ENCODE assay signal across 9 cellular contexts in the genomic region with DNA sequence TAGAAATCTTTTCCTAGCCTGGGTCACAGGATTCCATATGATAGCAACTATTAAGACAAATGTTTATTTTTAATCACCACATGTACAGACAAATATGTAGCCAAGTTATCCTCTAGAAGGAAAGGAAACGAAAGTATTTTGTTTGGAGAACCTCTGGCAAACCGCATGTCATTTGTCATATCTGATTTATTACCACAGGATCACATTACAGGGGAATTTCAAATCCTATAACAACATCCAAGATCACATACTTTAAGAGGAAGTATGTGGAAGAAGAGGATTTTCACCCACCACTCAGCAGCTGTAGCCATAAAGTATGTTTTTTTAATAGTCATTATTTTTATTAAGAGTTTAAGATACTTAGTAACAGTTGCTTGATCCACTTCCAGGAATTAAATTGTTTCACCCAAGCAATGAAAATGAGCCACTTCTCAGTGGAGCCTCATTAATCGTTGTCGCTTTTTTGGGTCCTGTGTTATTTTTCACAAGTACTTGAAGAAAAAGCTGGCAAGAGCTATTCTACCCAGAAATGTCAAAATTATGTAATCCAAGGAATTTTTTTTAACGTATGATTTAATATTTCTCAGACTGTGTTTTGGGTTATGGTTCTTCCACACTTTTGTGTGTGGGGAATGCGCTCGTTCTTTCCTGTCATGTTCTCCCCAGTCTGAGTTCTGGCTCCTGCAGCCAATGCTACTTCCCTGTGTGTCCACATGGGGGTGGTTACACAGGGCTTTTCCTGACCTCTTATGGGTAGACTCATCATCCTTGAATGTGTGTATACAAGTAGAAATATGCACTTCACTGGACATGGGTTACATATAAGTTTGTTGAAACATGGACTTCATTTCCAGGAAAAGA. TPM values are rescaled to one million over a fixed set of nuclear protein-coding genes. Genes with fewer than 3 reads are reported as not detected.
DNase-seq lines count a peak whose midpoint lies in the region; ATAC-seq and TF ChIP-seq lines count a peak whose summit lies in the region.
"Had no signal": no experiment of that assay in that cellular context is flagged by ENCODE, and none has a peak within 500 bp of the region (broad histone marks: within the 10 kb centered on the region; RNA-seq: fewer than 3 reads in every experiment).

No MANE protein-coding gene starts in this region.

- H3K9me2 ChIP-seq in SK-N-SH: no peaks in the 10 kb centered on the region

- no peaks in the 10 kb centered on the region for H3K9me3 ChIP-seq in SK-N-SH
- H3K9me3 ChIP-seq in smooth muscle cell (replicated peaks; ENCODE audit: low read depth): no peaks in the 10 kb centered on the region

- TF ChIP-seq RAD21 in SK-N-SH (IDR thresholded peaks at IDR 0.05; ENCODE audit: low read length): peak; percentile 68

- peak; percentile 66 for TF ChIP-seq CTCF in SK-N-SH (IDR thresholded peaks at IDR 0.05)
- peak; percentile 46 for TF ChIP-seq CTCF in smooth muscle cell (IDR thresholded peaks at IDR 0.05; ENCODE audit: borderline replicate concordance, insufficient read depth, poor library complexity, severe bottlenecking)

- H3K27ac ChIP-seq in SK-N-SH (ENCODE audit: low read depth in 2 of 2, low read length in 1 of 2) (peak overlapping the region; percentile 64 to 71; a peak in 3 of 4 replicates), smooth muscle cell (ENCODE audit: low read depth) (peak overlapping the region; percentile 25)

- H2AFZ ChIP-seq in SK-N-SH (ENCODE audit: low read depth) (no peak overlapping the region), smooth muscle cell (ENCODE audit: low read depth) (no peak overlapping the region)

- CTCF ChIA-PET in SK-N-SH (lab: Yijun Ruan, JAX): interaction anchor here (0.6 to 4.8 kb wide), 19 partner anchors 9 to 377 kb away, joined by 3 to 22 read pairs (median 4); no protein-coding TSS in a partner anchor

- in situ Hi-C loops in KBM-7 (cut with MboI; ENCODE audit: low pct_unique_long_range_greater_than_20kb, low sequenced_read_pairs): no loop called here

- peak; percentile 46 for DNase-seq in DMS 273 (lab: John Stamatoyannopoulos, UW; ENCODE audit: unreplicated experiment)
- no peak for DNase-seq in DMS 273 treated with DMSO at 0.1 percent for 48 hours (lab: John Stamatoyannopoulos, UW)
- peak; percentile 62 for DNase-seq in SK-N-SH
- DNase-seq in head of caudate nucleus: peak in 29 of 42 donors; percentile 17 to 78 (median 57)
- no peak for DNase-seq in smooth muscle cell (lab: John Stamatoyannopoulos, UW; ENCODE audit: unreplicated experiment)
- DNase-seq in KBM-7: no peak
- DNase-seq in activated T-cell treated with anti-CD3 and anti-CD28 coated beads, Interleukin-2, amount 50 U/mL, for 48 hours: no peak
- DNase-seq: stimulated activated naive B cell treated with anti-CD40 and anti-IgM and Interleukin-4, amounts not matched to agents 10 μg/mL and 1 μg/mL and 100 μg/mL, for 72 hours had no signal

- POLR2A ChIA-PET in SK-N-SH (lab: Yijun Ruan, JAX): interaction anchor here (0.7 kb wide), 1 partner anchor 114 kb away, joined by 3 read pairs; no protein-coding TSS in a partner anchor

- H3K27me3 ChIP-seq in SK-N-SH (ENCODE audit: insufficient read depth) (no peaks in the 10 kb centered on the region), smooth muscle cell (ENCODE audit: low read depth) (no peaks in the 10 kb centered on the region)

- 65% methylated on average over 7 of the region's 7 CpGs for WGBS in SK-N-SH (ENCODE audit: low lambda C conversion rate)
- 59% methylated on average over 7 of the region's 7 CpGs for WGBS in smooth muscle cell (ENCODE audit: low lambda C conversion rate)

- ATAC-seq in HG02798 (IDR thresholded peaks at IDR 0.05; ENCODE audit: poor library complexity, unreplicated experiment): no peak
- ATAC-seq: stimulated activated naive B cell treated with anti-CD40 and anti-IgM and Interleukin-4, amounts not matched to agents 10 μg/mL and 1 μg/mL and 100 μg/mL, for 72 hours had no signal

- peaks cover 9 to 30% of the 10 kb centered on the region in 2 experiments for H3K36me3 ChIP-seq in SK-N-SH (replicated peaks in 1 of 2; ENCODE audit: control insufficient read depth in 1 of 2, insufficient read depth in 2 of 2, low read length in 1 of 2)
- H3K36me3 ChIP-seq in smooth muscle cell (ENCODE audit: low read depth): no peaks in the 10 kb centered on the region

- intact Hi-C loops in head of caudate nucleus (cut with DNase I): no loop called here

- peaks cover 39% of the 10 kb centered on the region for H3F3A ChIP-seq in SK-N-SH (replicated peaks; ENCODE audit: insufficient read depth)
- H3F3A ChIP-seq in smooth muscle cell (ENCODE audit: low read depth): peaks cover 27% of the 10 kb centered on the region

- H4K20me1 ChIP-seq in SK-N-SH (ENCODE audit: insufficient read depth) (peaks cover 4% of the 10 kb centered on the region; the same call in 1 of the 2 replicates), smooth muscle cell (ENCODE audit: low read depth) (no peaks in the 10 kb centered on the region)

- H3K4me3 ChIP-seq in SK-N-SH (ENCODE audit: low read depth in 2 of 2, low read length in 1 of 2): peak overlapping the region in 1 of 2 experiments; percentile 17; a peak in 1 of 4 replicates
- no peak overlapping the region for H3K4me3 ChIP-seq in smooth muscle cell

- peak overlapping the region; percentile 43; the same call in 1 of the 2 replicates for H3K4me2 ChIP-seq in SK-N-SH
- peak overlapping the region; percentile 18 for H3K4me2 ChIP-seq in smooth muscle cell

- H3K9ac ChIP-seq in SK-N-SH (no peak overlapping the region), smooth muscle cell (ENCODE audit: low read depth) (no peak overlapping the region)

- peak in 1 of 2 experiments; percentile 73; a peak in 1 of 4 replicates for TF ChIP-seq EP300 in SK-N-SH (IDR thresholded peaks at IDR 0.05; ENCODE audit: borderline replicate concordance in 1 of 2, low read depth in 1 of 2, low read length in 1 of 2)

- peaks cover 29 to 42% of the 10 kb centered on the region in 2 experiments for H3K4me1 ChIP-seq in SK-N-SH (ENCODE audit: control insufficient read depth in 1 of 2, insufficient read depth in 2 of 2, low read depth in 1 of 2, low read length in 1 of 2)
- peaks cover 18% of the 10 kb centered on the region for H3K4me1 ChIP-seq in smooth muscle cell (ENCODE audit: low read depth)

- no peaks in the 10 kb centered on the region for H3K79me2 ChIP-seq in SK-N-SH (ENCODE audit: insufficient read depth)
- H3K79me2 ChIP-seq in smooth muscle cell (ENCODE audit: low read depth): no peaks in the 10 kb centered on the region

TF ChIP-seq in SK-N-SH, 30 proteins besides CTCF, POLR2A, EP300 and RAD21 (continues in another document):
- TF ChIP-seq NRF1 (IDR thresholded peaks at IDR 0.05; ENCODE audit: low read depth, low read length) (no peak), RCOR1 (IDR thresholded peaks at IDR 0.05; ENCODE audit: low read length) (no peak), POLR2AphosphoS5 (IDR thresholded peaks at IDR 0.05; ENCODE audit: low read depth, low read length) (peak; percentile 42; the same call in 1 of the 2 replicates), MEF2A (IDR thresholded peaks at IDR 0.05; ENCODE audit: borderline replicate concordance, low read depth) (0 out of 2 replicates have a peak, but pooled peaks have one; percentile 48), GABPA (IDR thresholded peaks at IDR 0.05; ENCODE audit: low read depth) (no peak), CHD2 (IDR thresholded peaks at IDR 0.05; ENCODE audit: low read length, partially characterized antibody) (no peak), TCF12 (IDR thresholded peaks at IDR 0.05) (peak; percentile 86), NFIC (IDR thresholded peaks at IDR 0.05; ENCODE audit: borderline replicate concordance) (peak; percentile 76), TEAD4 (IDR thresholded peaks at IDR 0.05; ENCODE audit: borderline replicate concordance, insufficient read depth) (0 out of 2 replicates have a peak, but pooled peaks have one; percentile 54), FOXJ3 (CRISPR knock-in tag; IDR thresholded peaks at IDR 0.05) (no peak), RFX5 (IDR thresholded peaks at IDR 0.05; ENCODE audit: low read length) (no peak), GATA2 (CRISPR knock-in tag; IDR thresholded peaks at IDR 0.05) (no peak), ELF1 (IDR thresholded peaks at IDR 0.05) (no peak)
- TF ChIP-seq, protein P1, sequence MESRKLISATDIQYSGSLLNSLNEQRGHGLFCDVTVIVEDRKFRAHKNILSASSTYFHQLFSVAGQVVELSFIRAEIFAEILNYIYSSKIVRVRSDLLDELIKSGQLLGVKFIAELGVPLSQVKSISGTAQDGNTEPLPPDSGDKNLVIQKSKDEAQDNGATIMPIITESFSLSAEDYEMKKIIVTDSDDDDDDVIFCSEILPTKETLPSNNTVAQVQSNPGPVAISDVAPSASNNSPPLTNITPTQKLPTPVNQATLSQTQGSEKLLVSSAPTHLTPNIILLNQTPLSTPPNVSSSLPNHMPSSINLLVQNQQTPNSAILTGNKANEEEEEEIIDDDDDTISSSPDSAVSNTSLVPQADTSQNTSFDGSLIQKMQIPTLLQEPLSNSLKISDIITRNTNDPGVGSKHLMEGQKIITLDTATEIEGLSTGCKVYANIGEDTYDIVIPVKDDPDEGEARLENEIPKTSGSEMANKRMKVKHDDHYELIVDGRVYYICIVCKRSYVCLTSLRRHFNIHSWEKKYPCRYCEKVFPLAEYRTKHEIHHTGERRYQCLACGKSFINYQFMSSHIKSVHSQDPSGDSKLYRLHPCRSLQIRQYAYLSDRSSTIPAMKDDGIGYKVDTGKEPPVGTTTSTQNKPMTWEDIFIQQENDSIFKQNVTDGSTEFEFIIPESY (IDR thresholded peaks at IDR 0.05; ENCODE audit: borderline replicate concordance, low read depth): peak; percentile 49; the same call in 1 of the 2 replicates
- TF ChIP-seq, protein P2, sequence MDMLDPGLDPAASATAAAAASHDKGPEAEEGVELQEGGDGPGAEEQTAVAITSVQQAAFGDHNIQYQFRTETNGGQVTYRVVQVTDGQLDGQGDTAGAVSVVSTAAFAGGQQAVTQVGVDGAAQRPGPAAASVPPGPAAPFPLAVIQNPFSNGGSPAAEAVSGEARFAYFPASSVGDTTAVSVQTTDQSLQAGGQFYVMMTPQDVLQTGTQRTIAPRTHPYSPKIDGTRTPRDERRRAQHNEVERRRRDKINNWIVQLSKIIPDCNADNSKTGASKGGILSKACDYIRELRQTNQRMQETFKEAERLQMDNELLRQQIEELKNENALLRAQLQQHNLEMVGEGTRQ (IDR thresholded peaks at IDR 0.05; ENCODE audit: borderline replicate concordance, low read depth, low read length): no peak
- TF ChIP-seq, protein P3, sequence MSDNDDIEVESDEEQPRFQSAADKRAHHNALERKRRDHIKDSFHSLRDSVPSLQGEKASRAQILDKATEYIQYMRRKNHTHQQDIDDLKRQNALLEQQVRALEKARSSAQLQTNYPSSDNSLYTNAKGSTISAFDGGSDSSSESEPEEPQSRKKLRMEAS (IDR thresholded peaks at IDR 0.05; ENCODE audit: low read depth): 0 out of 2 replicates have a peak, but pooled peaks have one; percentile 25

RNA-seq across cellular contexts. Expression of a gene that starts 6.9 kb away (rescaled TPM):
- polyA plus RNA-seq in SK-N-SH (2012; rRNA removed) (2.6 and 2.9 TPM in 2 replicates), smooth muscle cell (0.18 and 3.1 TPM in 2 replicates)
- polyA plus RNA-seq in SK-N-SH (2012; cell fraction: cytosol; rRNA removed): 2.8 and 3.5 TPM in 2 replicates
- polyA plus RNA-seq in SK-N-SH (2012; cell fraction: nucleus; rRNA removed): 1.8 and 3.0 TPM in 2 replicates
- 2.1 and 3.1 TPM in 2 replicates for total RNA-seq in smooth muscle cell

Comparison
In these comparisons a context has a peak if more than half of its experiments do, and no peak if none do; other contexts are left out.
1. DNase-seq: peak in DMS 273 (single experiment), SK-N-SH (single experiment) and head of caudate nucleus (29 of 42); none in DMS 273 treated with DMSO at 0.1 percent for 48 hours (single experiment), smooth muscle cell (single experiment), KBM-7 (single experiment) and activated T-cell treated with anti-CD3 and anti-CD28 coated beads, Interleukin-2, amount 50 U/mL, for 48 hours (0 of 2).